ENCODE assay signal across 33 cellular contexts in the genomic region with DNA sequence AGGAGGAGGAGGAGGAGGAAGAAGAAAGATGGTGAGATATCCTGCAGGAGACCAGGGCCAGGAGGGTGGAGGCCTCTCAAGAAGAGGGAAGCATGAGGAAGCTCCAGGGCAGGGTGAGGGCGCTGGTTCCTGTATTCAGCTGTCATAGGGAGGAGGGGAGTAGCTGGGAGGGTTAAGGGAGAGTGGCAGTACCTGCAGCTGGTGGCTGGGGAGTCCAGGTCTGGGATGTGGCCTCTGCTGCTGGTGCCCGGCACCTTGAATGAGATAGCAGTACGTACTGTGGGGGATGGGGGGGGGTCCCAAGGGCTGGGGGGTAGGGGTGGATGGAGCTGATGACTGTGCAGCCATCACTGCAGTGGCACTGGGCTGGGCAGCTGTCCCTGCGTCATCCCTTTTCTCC. TPM values are rescaled to one million over a fixed set of nuclear protein-coding genes. Genes with fewer than 3 reads are reported as not detected.
"Had no signal": no experiment of that assay in that cellular context is flagged by ENCODE, and none has a peak within 500 bp of the region (broad histone marks: within the 10 kb centered on the region; RNA-seq: fewer than 3 reads in every experiment).

No MANE protein-coding gene starts in this region.

- H3K36me3 ChIP-seq: ovary, prostate gland, thyroid gland, WERI-Rb-1 had no signal

- ATAC-seq: activated CD4-positive, CD25-positive, alpha-beta regulatory T cell treated with anti-CD3 and anti-CD28 coated beads, Interleukin-2, amount 50 U/mL, for 24 hours; esophagus mucosa; left cardiac atrium; stimulated activated memory B cell treated with anti-CD40 and anti-IgM and Interleukin-4, amounts not matched to agents 10 μg/mL and 1 μg/mL and 100 μg/mL, for 72 hours; stimulated activated naive CD8-positive, alpha-beta T cell treated with anti-CD3 and anti-CD28 coated beads, Interleukin-15, amount 100 ng/mL, for 72 hours had no signal

- DNase-seq: activated CD4-positive, alpha-beta memory T cell treated with anti-CD3 and anti-CD28 coated beads, Interleukin-2, amount 10 ng/mL, durations not matched to agents 7 days and 5 days; activated CD4-positive, alpha-beta T cell treated with anti-CD3 and anti-CD28 coated beads, Interleukin-2, amount 10 ng/mL, durations not matched to agents 24 days and 14 days; activated CD8-positive, alpha-beta memory T cell treated with anti-CD3 and anti-CD28 coated beads, Interleukin-2, amount 50 U/mL, for 48 hours; activated naive CD4-positive, alpha-beta T cell treated with Interleukin-2 at 50 U/mL for 16 hours; activated T-cell treated with anti-CD3 and anti-CD28 coated beads, Interleukin-2, amount 50 U/mL, for 24 hours; foreskin fibroblast; head of caudate nucleus; hippocampal formation; left cardiac atrium; mammary epithelial cell; naive B cell; retina; stimulated activated CD4-positive, alpha-beta T cell treated with anti-CD3 and anti-CD28 coated beads, Interleukin-1b, Interleukin-23, amount 100 ng/mL, for 48 hours; stimulated activated CD4-positive, alpha-beta T cell treated with anti-CD3 and anti-CD28 coated beads, Interleukin-4, amount 100 ng/mL, for 4 hours; stimulated activated CD8-positive, alpha-beta memory T cell treated with anti-CD3 and anti-CD28 coated beads, Interleukin-4, amount 100 ng/mL, for 48 hours; stimulated activated naive CD8-positive, alpha-beta T cell treated with anti-CD3 and anti-CD28 coated beads, Interleukin-15, amount 100 ng/mL, for 72 hours; substantia nigra; T-helper 2 cell; thyroid gland; upper lobe of left lung; WERI-Rb-1 had no signal

- H3K36me3 Mint-ChIP-seq: brain, naive B cell had no signal

- H3K27me3 ChIP-seq: ascending aorta, ovary, thyroid gland, upper lobe of left lung had no signal

- H3K4me3 Mint-ChIP-seq: activated CD4-positive, alpha-beta memory T cell treated with anti-CD3 and anti-CD28 coated beads, Interleukin-2, amount 10 ng/mL, durations not matched to agents 7 days and 5 days; activated CD4-positive, alpha-beta T cell treated with anti-CD3 and anti-CD28 coated beads, Interleukin-2, amount 10 ng/mL, durations not matched to agents 24 days and 14 days; activated naive CD8-positive, alpha-beta T cell; activated T-cell treated with anti-CD3 and anti-CD28 coated beads, Interleukin-2, amount 50 U/mL, for 24 hours; brain; mesothelial cell of epicardium; naive B cell; stimulated activated memory B cell treated with anti-CD40 and anti-IgM and Interleukin-4, amounts not matched to agents 10 μg/mL and 1 μg/mL and 100 μg/mL, for 72 hours; stimulated activated naive CD8-positive, alpha-beta T cell treated with anti-CD3 and anti-CD28 coated beads, Interleukin-15, amount 100 ng/mL, for 72 hours had no signal

- H3K4me3 ChIP-seq: ascending aorta, ovary, prostate gland, smooth muscle cell, thyroid gland, upper lobe of left lung had no signal

- H3K27ac ChIP-seq: ascending aorta, ovary, prostate gland, thyroid gland, upper lobe of left lung, WERI-Rb-1 had no signal

- H3K4me1 Mint-ChIP-seq: brain, mesothelial cell of epicardium had no signal

- H3K9me3 Mint-ChIP-seq: activated CD4-positive, alpha-beta memory T cell treated with anti-CD3 and anti-CD28 coated beads, Interleukin-2, amount 10 ng/mL, durations not matched to agents 7 days and 5 days; activated CD4-positive, alpha-beta T cell treated with anti-CD3 and anti-CD28 coated beads, Interleukin-2, amount 10 ng/mL, durations not matched to agents 24 days and 14 days; activated T-cell treated with anti-CD3 and anti-CD28 coated beads, Interleukin-2, amount 50 U/mL, for 24 hours; activated T-helper 2 cell treated with anti-CD3 and anti-CD28 coated beads, Interferon-gamma antibody, Interleukin-2, Interleukin-4, amounts not matched to agents 10 μg/mL and 5 μg/mL and 100 μg/mL, durations not matched to agents 14 hours and 24 hours and 36 hours; brain; mesothelial cell of epicardium; naive B cell; stimulated activated memory B cell treated with anti-CD40 and anti-IgM and Interleukin-4, amounts not matched to agents 10 μg/mL and 1 μg/mL and 100 μg/mL, for 72 hours; stimulated activated naive CD8-positive, alpha-beta T cell treated with anti-CD3 and anti-CD28 coated beads, Interleukin-15, amount 100 ng/mL, for 72 hours had no signal

- H3K27me3 Mint-ChIP-seq: activated CD4-positive, alpha-beta memory T cell treated with anti-CD3 and anti-CD28 coated beads, Interleukin-2, amount 10 ng/mL, durations not matched to agents 7 days and 5 days; activated CD4-positive, alpha-beta T cell treated with anti-CD3 and anti-CD28 coated beads, Interleukin-2, amount 10 ng/mL, durations not matched to agents 24 days and 14 days; activated naive CD8-positive, alpha-beta T cell; activated T-cell treated with anti-CD3 and anti-CD28 coated beads, Interleukin-2, amount 50 U/mL, for 24 hours; naive B cell; stimulated activated memory B cell treated with anti-CD40 and anti-IgM and Interleukin-4, amounts not matched to agents 10 μg/mL and 1 μg/mL and 100 μg/mL, for 72 hours; stimulated activated naive CD8-positive, alpha-beta T cell treated with anti-CD3 and anti-CD28 coated beads, Interleukin-15, amount 100 ng/mL, for 72 hours had no signal

- H3K4me1 ChIP-seq: ascending aorta, prostate gland had no signal

- H3K9me3 ChIP-seq: ascending aorta, ovary, prostate gland, thyroid gland, upper lobe of left lung had no signal

- H3K27ac Mint-ChIP-seq: activated CD4-positive, alpha-beta memory T cell treated with anti-CD3 and anti-CD28 coated beads, Interleukin-2, amount 10 ng/mL, durations not matched to agents 7 days and 5 days; activated CD4-positive, alpha-beta T cell treated with anti-CD3 and anti-CD28 coated beads, Interleukin-2, amount 10 ng/mL, durations not matched to agents 24 days and 14 days; activated naive CD8-positive, alpha-beta T cell; activated T-cell treated with anti-CD3 and anti-CD28 coated beads, Interleukin-2, amount 50 U/mL, for 24 hours; activated T-helper 2 cell treated with anti-CD3 and anti-CD28 coated beads, Interferon-gamma antibody, Interleukin-2, Interleukin-4, amounts not matched to agents 10 μg/mL and 5 μg/mL and 100 μg/mL, durations not matched to agents 14 hours and 24 hours and 36 hours; brain; mesothelial cell of epicardium; stimulated activated memory B cell treated with anti-CD40 and anti-IgM and Interleukin-4, amounts not matched to agents 10 μg/mL and 1 μg/mL and 100 μg/mL, for 72 hours; stimulated activated naive CD8-positive, alpha-beta T cell treated with anti-CD3 and anti-CD28 coated beads, Interleukin-15, amount 100 ng/mL, for 72 hours had no signal

RNA-seq across cellular contexts. Expression of a gene that starts 9.8 kb away (rescaled TPM):
- total RNA-seq: activated CD4-positive, alpha-beta T cell treated with anti-CD3 and anti-CD28 coated beads, Interleukin-2, amount 10 ng/mL, durations not matched to agents 24 days and 14 days; activated T-helper 2 cell treated with anti-CD3 and anti-CD28 coated beads, Interferon-gamma antibody, Interleukin-2, Interleukin-4, amounts not matched to agents 10 μg/mL and 5 μg/mL and 100 μg/mL, durations not matched to agents 14 hours and 24 hours and 36 hours; endothelial cell of umbilical vein; mammary epithelial cell; smooth muscle cell had no signal
